ENCODE assay signal across 1 cellular context in the genomic region with DNA sequence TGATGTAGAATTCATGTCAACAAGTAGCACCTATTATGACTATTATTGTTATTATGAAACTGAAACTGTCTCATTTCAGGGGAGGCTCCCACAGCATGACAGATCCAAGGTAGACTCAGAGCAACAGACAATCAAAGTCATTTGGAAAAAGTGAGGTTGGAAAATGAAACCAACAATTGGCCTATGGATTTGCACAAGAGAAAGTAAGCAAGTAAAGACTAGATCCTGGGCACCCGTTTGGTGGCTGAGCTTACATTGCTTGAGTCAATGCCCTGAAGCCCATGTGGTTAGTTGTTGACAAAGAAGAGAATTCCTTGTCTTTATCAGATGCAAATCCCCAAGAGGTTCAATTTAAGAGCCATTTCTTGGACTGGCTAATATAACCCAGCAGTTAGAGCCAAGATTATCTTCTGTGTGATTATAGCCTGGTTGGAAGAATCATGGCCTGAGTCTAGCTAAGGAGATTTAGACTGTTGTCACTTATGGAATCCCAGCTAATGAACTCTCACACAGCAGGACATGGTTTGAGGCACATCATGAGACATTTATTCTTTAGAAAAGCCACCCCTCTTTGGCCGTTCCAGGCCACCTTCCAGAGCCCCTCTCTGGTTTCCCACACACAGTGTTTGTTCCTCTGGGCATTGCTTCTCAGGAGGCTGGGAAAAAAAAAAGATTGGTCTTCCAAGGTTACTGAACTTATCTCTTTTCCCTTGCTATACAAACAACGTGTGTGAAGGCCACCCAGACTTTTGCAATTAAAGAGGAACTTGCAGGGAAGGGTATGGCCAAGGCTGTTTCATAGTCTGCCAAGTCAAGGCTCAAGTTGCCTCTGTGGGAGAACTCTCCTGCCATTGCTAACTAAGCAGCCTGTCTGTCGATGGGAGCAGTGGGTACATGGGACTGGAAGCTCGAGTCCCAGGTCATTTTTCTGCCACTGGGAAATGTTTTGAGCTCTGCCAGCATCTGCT.
TF ChIP-seq lines count a peak whose summit lies in the region.

No MANE protein-coding gene starts in this region.

TF ChIP-seq in GM23338, 12 proteins besides CTCF, POLR2A, EP300 and RAD21 (continued from another document):
- TF ChIP-seq, protein P1, sequence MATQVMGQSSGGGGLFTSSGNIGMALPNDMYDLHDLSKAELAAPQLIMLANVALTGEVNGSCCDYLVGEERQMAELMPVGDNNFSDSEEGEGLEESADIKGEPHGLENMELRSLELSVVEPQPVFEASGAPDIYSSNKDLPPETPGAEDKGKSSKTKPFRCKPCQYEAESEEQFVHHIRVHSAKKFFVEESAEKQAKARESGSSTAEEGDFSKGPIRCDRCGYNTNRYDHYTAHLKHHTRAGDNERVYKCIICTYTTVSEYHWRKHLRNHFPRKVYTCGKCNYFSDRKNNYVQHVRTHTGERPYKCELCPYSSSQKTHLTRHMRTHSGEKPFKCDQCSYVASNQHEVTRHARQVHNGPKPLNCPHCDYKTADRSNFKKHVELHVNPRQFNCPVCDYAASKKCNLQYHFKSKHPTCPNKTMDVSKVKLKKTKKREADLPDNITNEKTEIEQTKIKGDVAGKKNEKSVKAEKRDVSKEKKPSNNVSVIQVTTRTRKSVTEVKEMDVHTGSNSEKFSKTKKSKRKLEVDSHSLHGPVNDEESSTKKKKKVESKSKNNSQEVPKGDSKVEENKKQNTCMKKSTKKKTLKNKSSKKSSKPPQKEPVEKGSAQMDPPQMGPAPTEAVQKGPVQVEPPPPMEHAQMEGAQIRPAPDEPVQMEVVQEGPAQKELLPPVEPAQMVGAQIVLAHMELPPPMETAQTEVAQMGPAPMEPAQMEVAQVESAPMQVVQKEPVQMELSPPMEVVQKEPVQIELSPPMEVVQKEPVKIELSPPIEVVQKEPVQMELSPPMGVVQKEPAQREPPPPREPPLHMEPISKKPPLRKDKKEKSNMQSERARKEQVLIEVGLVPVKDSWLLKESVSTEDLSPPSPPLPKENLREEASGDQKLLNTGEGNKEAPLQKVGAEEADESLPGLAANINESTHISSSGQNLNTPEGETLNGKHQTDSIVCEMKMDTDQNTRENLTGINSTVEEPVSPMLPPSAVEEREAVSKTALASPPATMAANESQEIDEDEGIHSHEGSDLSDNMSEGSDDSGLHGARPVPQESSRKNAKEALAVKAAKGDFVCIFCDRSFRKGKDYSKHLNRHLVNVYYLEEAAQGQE (IDR thresholded peaks at IDR 0.05; ENCODE audit: unreplicated experiment) = no peak
- TF ChIP-seq, protein P2, sequence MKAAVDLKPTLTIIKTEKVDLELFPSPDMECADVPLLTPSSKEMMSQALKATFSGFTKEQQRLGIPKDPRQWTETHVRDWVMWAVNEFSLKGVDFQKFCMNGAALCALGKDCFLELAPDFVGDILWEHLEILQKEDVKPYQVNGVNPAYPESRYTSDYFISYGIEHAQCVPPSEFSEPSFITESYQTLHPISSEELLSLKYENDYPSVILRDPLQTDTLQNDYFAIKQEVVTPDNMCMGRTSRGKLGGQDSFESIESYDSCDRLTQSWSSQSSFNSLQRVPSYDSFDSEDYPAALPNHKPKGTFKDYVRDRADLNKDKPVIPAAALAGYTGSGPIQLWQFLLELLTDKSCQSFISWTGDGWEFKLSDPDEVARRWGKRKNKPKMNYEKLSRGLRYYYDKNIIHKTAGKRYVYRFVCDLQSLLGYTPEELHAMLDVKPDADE (IDR thresholded peaks at IDR 0.05) = no peak
- TF ChIP-seq POLR2AphosphoS5 (IDR thresholded peaks at IDR 0.05; ENCODE audit: low read depth) (no peak), CREB1 (CRISPR knock-in tag; IDR thresholded peaks at IDR 0.05; ENCODE audit: low read depth) (no peak), JUNB (IDR thresholded peaks at IDR 0.05; ENCODE audit: unreplicated experiment) (no peak), EZH2phosphoT487 (IDR thresholded peaks at IDR 0.05; ENCODE audit: unreplicated experiment) (no peak), ZNF114 (CRISPR knock-in tag; IDR thresholded peaks at IDR 0.05) (no peak), ZNF331 (CRISPR knock-in tag; IDR thresholded peaks at IDR 0.05; ENCODE audit: low read depth) (no peak)
